In genomic region chr11:35334385-35335090, GRCh38 we compare ENCODE assay signal across 11 cellular contexts.
DNase-seq lines count a peak whose midpoint lies in the region; ATAC-seq and TF ChIP-seq lines count a peak whose summit lies in the region.
"Had no signal": no experiment of that assay in that cellular context is flagged by ENCODE, and none has a peak within 500 bp of the region (broad histone marks: within the 10 kb centered on the region; RNA-seq: fewer than 3 reads in every experiment).

No MANE protein-coding gene starts in this region.

- no peak overlapping the region for H3K27ac Mint-ChIP-seq in activated CD4-positive, alpha-beta memory T cell treated with anti-CD3 and anti-CD28 coated beads for 36 hours
- no peak overlapping the region for H3K27ac Mint-ChIP-seq in activated CD4-positive, alpha-beta memory T cell treated with anti-CD3 and anti-CD28 coated beads, Interleukin-2, amount 10 ng/mL, durations not matched to agents 7 days and 5 days

- no peaks in the 10 kb centered on the region for H3K36me3 ChIP-seq in neural cell (ENCODE audit: insufficient read depth, low read length)

- no peaks in the 10 kb centered on the region for H3K79me2 ChIP-seq in neural cell (replicated peaks; ENCODE audit: insufficient read depth, low read length)

- peaks cover 64% of the 10 kb centered on the region for H3K4me1 Mint-ChIP-seq in activated CD4-positive, alpha-beta memory T cell treated with anti-CD3 and anti-CD28 coated beads for 36 hours (ENCODE audit: low read depth)
- peaks cover 42% of the 10 kb centered on the region for H3K4me1 Mint-ChIP-seq in activated CD4-positive, alpha-beta memory T cell treated with anti-CD3 and anti-CD28 coated beads, Interleukin-2, amount 10 ng/mL, durations not matched to agents 7 days and 5 days

- no peak overlapping the region for H3K4me3 Mint-ChIP-seq in activated CD4-positive, alpha-beta memory T cell treated with anti-CD3 and anti-CD28 coated beads for 36 hours
- H3K4me3 Mint-ChIP-seq in activated CD4-positive, alpha-beta memory T cell treated with anti-CD3 and anti-CD28 coated beads, Interleukin-2, amount 10 ng/mL, durations not matched to agents 7 days and 5 days: no peak overlapping the region

- H3K4me3 ChIP-seq in neural cell (ENCODE audit: low read length): no peak overlapping the region
- H3K4me3 ChIP-seq in dorsolateral prefrontal cortex: no peak overlapping the region

- no peaks in the 10 kb centered on the region for H3K9me2 ChIP-seq in neural cell (ENCODE audit: insufficient read depth, low read length)

- no peaks in the 10 kb centered on the region for H3K27me3 ChIP-seq in neural cell (ENCODE audit: insufficient read depth, low read depth, low read length)
- H3K27me3 ChIP-seq in dorsolateral prefrontal cortex: no peaks in the 10 kb centered on the region

- intact Hi-C loops in activated CD4-positive, alpha-beta memory T cell treated with anti-CD3 and anti-CD28 coated beads for 36 hours (cut with micrococcal nuclease): loop anchor here (5.0 kb wide), 1 partner anchor 42 kb away; no protein-coding TSS in a partner anchor
- intact Hi-C loops in dorsolateral prefrontal cortex (cut with DNase I): no loop called here

- peaks cover 2% of the 10 kb centered on the region for H3K9me3 Mint-ChIP-seq in activated CD4-positive, alpha-beta memory T cell treated with anti-CD3 and anti-CD28 coated beads for 36 hours
- peaks cover 16% of the 10 kb centered on the region for H3K9me3 Mint-ChIP-seq in activated CD4-positive, alpha-beta memory T cell treated with anti-CD3 and anti-CD28 coated beads, Interleukin-2, amount 10 ng/mL, durations not matched to agents 7 days and 5 days

- peak; percentile 30 for DNase-seq in activated CD4-positive, alpha-beta memory T cell treated with anti-CD3 and anti-CD28 coated beads for 36 hours
- no peak for DNase-seq in activated CD4-positive, alpha-beta memory T cell treated with anti-CD3 and anti-CD28 coated beads, Interleukin-2, amount 10 ng/mL, durations not matched to agents 7 days and 5 days
- peak; percentile 45 for DNase-seq in HPDE6-E6E7 (ENCODE audit: extremely low spot score)
- DNase-seq in NCI-H1930 (lab: John Stamatoyannopoulos, UW): no peak
- DNase-seq in NCI-H226: no peak
- no peak for DNase-seq in dorsolateral prefrontal cortex
- DNase-seq: caudate nucleus, left ventricle myocardium superior had no signal

- TF ChIP-seq EP300 in neural cell (conservative IDR thresholded peaks at IDR 0.05; ENCODE audit: poor library complexity, severe bottlenecking): no peak

- CTCF ChIA-PET in activated CD4-positive, alpha-beta memory T cell treated with anti-CD3 and anti-CD28 coated beads for 36 hours (lab: Charles Lee): interaction anchor here (0.6 kb wide), 1 partner anchor 200 kb away, joined by 3 read pairs; no protein-coding TSS in a partner anchor
- CTCF ChIA-PET in activated CD4-positive, alpha-beta memory T cell treated with anti-CD3 and anti-CD28 coated beads, Interleukin-2, amount 10 ng/mL, durations not matched to agents 7 days and 5 days (lab: Charles Lee): no interaction called here

- H4K20me1 ChIP-seq in neural cell (ENCODE audit: insufficient read depth): no peaks in the 10 kb centered on the region

- POLR2A ChIA-PET in activated CD4-positive, alpha-beta memory T cell treated with anti-CD3 and anti-CD28 coated beads for 36 hours (lab: Charles Lee): no interaction called here
- POLR2A ChIA-PET in activated CD4-positive, alpha-beta memory T cell treated with anti-CD3 and anti-CD28 coated beads, Interleukin-2, amount 10 ng/mL, durations not matched to agents 7 days and 5 days (lab: Charles Lee): interaction anchor here (1.5 kb wide), 1 partner anchor 271 kb away, joined by 3 read pairs; no protein-coding TSS in a partner anchor

- peaks cover 2% of the 10 kb centered on the region for H3K36me3 Mint-ChIP-seq in activated CD4-positive, alpha-beta memory T cell treated with anti-CD3 and anti-CD28 coated beads for 36 hours
- H3K36me3 Mint-ChIP-seq in activated CD4-positive, alpha-beta memory T cell treated with anti-CD3 and anti-CD28 coated beads, Interleukin-2, amount 10 ng/mL, durations not matched to agents 7 days and 5 days (ENCODE audit: low read depth): peaks cover 7% of the 10 kb centered on the region

- no peak overlapping the region for H3K4me2 ChIP-seq in neural cell (ENCODE audit: low read length)

- no peak overlapping the region for H3K9ac ChIP-seq in neural cell (ENCODE audit: low read length)

- no peak for TF ChIP-seq CTCF in neural cell (IDR thresholded peaks at IDR 0.05; ENCODE audit: poor library complexity, severe bottlenecking)
- no peak for TF ChIP-seq CTCF in dorsolateral prefrontal cortex (IDR thresholded peaks at IDR 0.05 in 54 of 56, conservative IDR thresholded peaks at IDR 0.05 in 2 of 56; ENCODE audit: low read depth in 1 of 56, partially characterized antibody in 56 of 56)

- peaks cover 2% of the 10 kb centered on the region for H3K27me3 Mint-ChIP-seq in activated CD4-positive, alpha-beta memory T cell treated with anti-CD3 and anti-CD28 coated beads for 36 hours
- H3K27me3 Mint-ChIP-seq in activated CD4-positive, alpha-beta memory T cell treated with anti-CD3 and anti-CD28 coated beads, Interleukin-2, amount 10 ng/mL, durations not matched to agents 7 days and 5 days: no peaks in the 10 kb centered on the region

- no peaks in the 10 kb centered on the region for H3K9me3 ChIP-seq in neural cell (ENCODE audit: low read length)

- ATAC-seq in GM21786 (IDR thresholded peaks at IDR 0.05; ENCODE audit: unreplicated experiment): peak; percentile 86

- no peak overlapping the region for H3K27ac ChIP-seq in neural cell (ENCODE audit: low read length)
- peak overlapping the region in 2 of 59 donors; percentile 10 to 45 for H3K27ac ChIP-seq in dorsolateral prefrontal cortex
- H3K27ac ChIP-seq: C4-2B had no signal

- H3F3A ChIP-seq in neural cell (ENCODE audit: insufficient read depth, low read length, poor library complexity, severe bottlenecking): no peaks in the 10 kb centered on the region

- H2AFZ ChIP-seq in neural cell (ENCODE audit: low read depth, low read length): no peak overlapping the region

- no peak for TF ChIP-seq RAD21 in neural cell (conservative IDR thresholded peaks at IDR 0.05)

TF ChIP-seq in neural cell, 6 proteins besides CTCF, POLR2A, EP300 and RAD21:
- peak; percentile 24 for TF ChIP-seq POLR2AphosphoS5 (IDR thresholded peaks at IDR 0.05)
- no peak for TF ChIP-seq EZH2 (IDR thresholded peaks at IDR 0.05; ENCODE audit: borderline replicate concordance, insufficient read depth, low read length, poor library complexity, severe bottlenecking)

Comparison
In these comparisons a context has a peak if more than half of its experiments do, and no peak if none do; other contexts are left out.
1. DNase-seq: peak in activated CD4-positive, alpha-beta memory T cell treated with anti-CD3 and anti-CD28 coated beads for 36 hours (single experiment) and HPDE6-E6E7 (single experiment); none in activated CD4-positive, alpha-beta memory T cell treated with anti-CD3 and anti-CD28 coated beads, Interleukin-2, amount 10 ng/mL, durations not matched to agents 7 days and 5 days (single experiment), NCI-H1930 (0 of 2), NCI-H226 (single experiment) and dorsolateral prefrontal cortex (0 of 10).